ENCODE assay signal across 23 cellular contexts in the genomic region with DNA sequence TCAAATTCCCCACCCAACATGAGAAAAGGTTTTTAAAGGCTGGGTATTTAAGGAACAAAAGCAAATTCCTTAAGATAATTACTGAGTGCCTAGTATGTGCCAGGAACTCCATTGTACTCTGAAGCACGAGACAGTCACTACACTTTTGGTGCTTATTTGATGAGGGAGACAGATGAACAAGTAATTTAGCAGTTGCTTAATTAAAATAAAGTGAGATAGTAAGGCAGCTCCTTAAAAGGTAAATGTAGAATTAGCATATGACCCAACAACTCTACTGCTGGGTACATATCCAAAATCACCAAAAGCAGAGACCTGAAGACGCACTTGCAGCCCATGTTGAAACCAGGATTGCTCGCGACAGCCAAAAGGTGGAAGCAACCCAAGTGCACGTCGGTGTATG. TPM values are rescaled to one million over a fixed set of nuclear protein-coding genes. Genes with fewer than 3 reads are reported as not detected.
DNase-seq lines count a peak whose midpoint lies in the region; ATAC-seq and TF ChIP-seq lines count a peak whose summit lies in the region.
"Had no signal": no experiment of that assay in that cellular context is flagged by ENCODE, and none has a peak within 500 bp of the region (broad histone marks: within the 10 kb centered on the region; RNA-seq: fewer than 3 reads in every experiment).

No MANE protein-coding gene starts in this region.

- H3K9me3 ChIP-seq in neutrophil (no peaks in the 10 kb centered on the region), gastroesophageal sphincter (no peaks in the 10 kb centered on the region), upper lobe of left lung (no peaks in the 10 kb centered on the region)

- H3K4me3 ChIP-seq in neutrophil (ENCODE audit: low read depth in 1 of 2, low read length in 1 of 2), result no peak overlapping the region
- no peak overlapping the region for H3K4me3 ChIP-seq in gastroesophageal sphincter
- H3K4me3 ChIP-seq in upper lobe of left lung, result no peak overlapping the region

- ATAC-seq in gastroesophageal sphincter (no peak), upper lobe of left lung (ENCODE audit: low FRiP score in 2 of 2) (no peak)
- ATAC-seq: HCT116 had no signal

- peaks cover 41% of the 10 kb centered on the region for H3K36me3 ChIP-seq in neutrophil
- H3K36me3 ChIP-seq in gastroesophageal sphincter, result peaks cover 0 to 100% of the 10 kb centered on the region in 2 donors
- H3K36me3 ChIP-seq in upper lobe of left lung, result peaks cover 13 to 96% (median 75%) of the 10 kb centered on the region in 4 donors

- TF ChIP-seq CTCF in neutrophil (IDR thresholded peaks at IDR 0.05) (no peak), gastroesophageal sphincter (IDR thresholded peaks at IDR 0.05) (no peak), upper lobe of left lung (IDR thresholded peaks at IDR 0.05) (no peak)

- H3K9me3 Mint-ChIP-seq in activated T-helper 1 cell treated with anti-CD3 and anti-CD28 coated beads, Interleukin-12 subunit alpha, Interleukin-12 subunit beta, Interleukin-2, Interleukin-4 antibody, amounts not matched to agents 30 ng/mL and 10 ng/mL and 1 ng/mL, durations not matched to agents 14 hours and 24 hours and 36 hours, result no peaks in the 10 kb centered on the region
- H3K9me3 Mint-ChIP-seq: CD4-positive, alpha-beta memory T cell; HFFc6 had no signal

- H3K4me1 Mint-ChIP-seq in activated T-helper 1 cell treated with anti-CD3 and anti-CD28 coated beads, Interleukin-12 subunit alpha, Interleukin-12 subunit beta, Interleukin-2, Interleukin-4 antibody, amounts not matched to agents 30 ng/mL and 10 ng/mL and 1 ng/mL, durations not matched to agents 14 hours and 24 hours and 36 hours (ENCODE audit: low read depth), result peaks cover 25% of the 10 kb centered on the region
- H3K4me1 Mint-ChIP-seq: B cell had no signal

- H3K27me3 ChIP-seq in neutrophil (no peaks in the 10 kb centered on the region), gastroesophageal sphincter (no peaks in the 10 kb centered on the region), upper lobe of left lung (no peaks in the 10 kb centered on the region)

- H3K27ac ChIP-seq in neutrophil (peak overlapping the region; percentile 80), gastroesophageal sphincter (no peak overlapping the region), upper lobe of left lung (no peak overlapping the region)
- H3K27ac ChIP-seq: 22Rv1 had no signal

- peak overlapping the region; percentile 62 for H3K27ac Mint-ChIP-seq in activated T-helper 1 cell treated with anti-CD3 and anti-CD28 coated beads, Interleukin-12 subunit alpha, Interleukin-12 subunit beta, Interleukin-2, Interleukin-4 antibody, amounts not matched to agents 30 ng/mL and 10 ng/mL and 1 ng/mL, durations not matched to agents 14 hours and 24 hours and 36 hours
- H3K27ac Mint-ChIP-seq: B cell, HFFc6 had no signal

- intact Hi-C loops in activated T-helper 1 cell treated with anti-CD3 and anti-CD28 coated beads, Interleukin-12 subunit alpha, Interleukin-12 subunit beta, Interleukin-2, Interleukin-4 antibody, amounts not matched to agents 30 ng/mL and 10 ng/mL and 1 ng/mL, durations not matched to agents 14 hours and 24 hours and 36 hours (cut with micrococcal nuclease), result no loop called here

- TF ChIP-seq EP300 in gastroesophageal sphincter (IDR thresholded peaks at IDR 0.05) (no peak), upper lobe of left lung (IDR thresholded peaks at IDR 0.05) (no peak)

- peaks cover 68% of the 10 kb centered on the region for H3K36me3 Mint-ChIP-seq in activated T-helper 1 cell treated with anti-CD3 and anti-CD28 coated beads, Interleukin-12 subunit alpha, Interleukin-12 subunit beta, Interleukin-2, Interleukin-4 antibody, amounts not matched to agents 30 ng/mL and 10 ng/mL and 1 ng/mL, durations not matched to agents 14 hours and 24 hours and 36 hours (ENCODE audit: low read depth)

- peak; percentile 14 for DNase-seq in activated effector memory CD4-positive, alpha-beta T cell treated with anti-CD3 and anti-CD28 coated beads, Interleukin-2, amount 50 U/mL, for 16 hours
- no peak for DNase-seq in activated effector memory CD4-positive, alpha-beta T cell treated with Interleukin-2 at 50 U/mL for 16 hours
- no peak for DNase-seq in activated T-helper 1 cell treated with anti-CD3 and anti-CD28 coated beads, Interleukin-12 subunit alpha, Interleukin-12 subunit beta, Interleukin-2, Interleukin-4 antibody, amounts not matched to agents 30 ng/mL and 10 ng/mL and 1 ng/mL, durations not matched to agents 14 hours and 24 hours and 36 hours (ENCODE audit: low spot score)
- no peak for DNase-seq in upper lobe of left lung
- no peak for DNase-seq in NCI-H2171 (lab: John Stamatoyannopoulos, UW)
- no peak for DNase-seq in GM19240 (ENCODE audit: insufficient read length, low spot score)
- DNase-seq: C1 segment of cervical spinal cord; Calu3; CD4-positive, alpha-beta memory T cell; COR-L47; DMS53; DMS79 treated with DMSO at 0.1 percent for 48 hours; GF-D8; H7; HFFc6 had no signal

- H3K27me3 Mint-ChIP-seq in activated T-helper 1 cell treated with anti-CD3 and anti-CD28 coated beads, Interleukin-12 subunit alpha, Interleukin-12 subunit beta, Interleukin-2, Interleukin-4 antibody, amounts not matched to agents 30 ng/mL and 10 ng/mL and 1 ng/mL, durations not matched to agents 14 hours and 24 hours and 36 hours (ENCODE audit: insufficient read depth), result no peaks in the 10 kb centered on the region
- H3K27me3 Mint-ChIP-seq: B cell; CD4-positive, alpha-beta memory T cell had no signal

- H3K4me1 ChIP-seq in neutrophil (ENCODE audit: control insufficient read depth in 1 of 2, insufficient read depth in 1 of 2, low read depth in 1 of 2, low read length in 1 of 2) (peaks cover 52 to 53% of the 10 kb centered on the region in 2 experiments), gastroesophageal sphincter (no peaks in the 10 kb centered on the region), upper lobe of left lung (no peaks in the 10 kb centered on the region)

- 91 to 97% methylated on average over 4 to 6 of the region's 6 CpGs for WGBS in gastroesophageal sphincter (ENCODE audit: low coverage in 1 of 2), 2 donors
- WGBS in upper lobe of left lung, 2 donors, result 85 to 87% methylated on average over 6 of the region's 6 CpGs

- no peak overlapping the region for H3K4me3 Mint-ChIP-seq in activated T-helper 1 cell treated with anti-CD3 and anti-CD28 coated beads, Interleukin-12 subunit alpha, Interleukin-12 subunit beta, Interleukin-2, Interleukin-4 antibody, amounts not matched to agents 30 ng/mL and 10 ng/mL and 1 ng/mL, durations not matched to agents 14 hours and 24 hours and 36 hours
- H3K4me3 Mint-ChIP-seq: B cell; CD4-positive, alpha-beta memory T cell; HFFc6 had no signal

- no peak for TF ChIP-seq POLR2A in gastroesophageal sphincter (IDR thresholded peaks at IDR 0.05)
- no peak for TF ChIP-seq POLR2A in upper lobe of left lung (IDR thresholded peaks at IDR 0.05)

RNA-seq across cellular contexts. Expression of a gene that starts 21.3 kb away (rescaled TPM):
- 168 and 170 TPM in 2 replicates for total RNA-seq in activated T-helper 1 cell treated with anti-CD3 and anti-CD28 coated beads, Interleukin-12 subunit alpha, Interleukin-12 subunit beta, Interleukin-2, Interleukin-4 antibody, amounts not matched to agents 30 ng/mL and 10 ng/mL and 1 ng/mL, durations not matched to agents 14 hours and 24 hours and 36 hours
- total RNA-seq in gastroesophageal sphincter, result 10 to 100 TPM in 3 of 4 donors, 1 to 10 TPM in 1; 7.2 to 63.8 (median 23.3) TPM
- 100 to 1,000 TPM in 1 of 6 donors, 10 to 100 TPM in 5; 16.6 to 228 (median 26.2) TPM for total RNA-seq in upper lobe of left lung

RNA-seq across cellular contexts. Expression of a gene that starts 21.6 kb away (rescaled TPM):
- total RNA-seq in activated T-helper 1 cell treated with anti-CD3 and anti-CD28 coated beads, Interleukin-12 subunit alpha, Interleukin-12 subunit beta, Interleukin-2, Interleukin-4 antibody, amounts not matched to agents 30 ng/mL and 10 ng/mL and 1 ng/mL, durations not matched to agents 14 hours and 24 hours and 36 hours, result 21.5 and 23.3 TPM in 2 replicates
- total RNA-seq in gastroesophageal sphincter (10 to 100 TPM; 31.9 to 68.8 (median 55.4) TPM), upper lobe of left lung (10 to 100 TPM; 16.8 to 41.7 (median 20.9) TPM)

RNA-seq across cellular contexts. Expression of a gene that starts 44.8 kb away (rescaled TPM):
- 107 and 111 TPM in 2 replicates for total RNA-seq in activated T-helper 1 cell treated with anti-CD3 and anti-CD28 coated beads, Interleukin-12 subunit alpha, Interleukin-12 subunit beta, Interleukin-2, Interleukin-4 antibody, amounts not matched to agents 30 ng/mL and 10 ng/mL and 1 ng/mL, durations not matched to agents 14 hours and 24 hours and 36 hours
- total RNA-seq in gastroesophageal sphincter (10 to 100 TPM; 23.8 to 29.6 (median 26.1) TPM), upper lobe of left lung (10 to 100 TPM; 16.8 to 38.6 (median 23.3) TPM)

RNA-seq across cellular contexts. Expression of a gene that starts 47.2 kb away (rescaled TPM):
- total RNA-seq in activated T-helper 1 cell treated with anti-CD3 and anti-CD28 coated beads, Interleukin-12 subunit alpha, Interleukin-12 subunit beta, Interleukin-2, Interleukin-4 antibody, amounts not matched to agents 30 ng/mL and 10 ng/mL and 1 ng/mL, durations not matched to agents 14 hours and 24 hours and 36 hours, result not detected in 2 replicates
- 1 to 10 TPM in 3 of 4 donors, under 1 TPM in 1; 0.47 to 3.9 (median 3.3) TPM for total RNA-seq in gastroesophageal sphincter
- 1 to 10 TPM in 2 of 6 donors, under 1 TPM in 2, not detected in 2; 0.27 to 4.4 (median 1.00) TPM for total RNA-seq in upper lobe of left lung
- total RNA-seq: B cell; Calu3; CD4-positive, alpha-beta memory T cell; Daoy; HFFc6 had no signal

RNA-seq across cellular contexts. Expression of a gene that starts 55.4 kb away (rescaled TPM):
- not detected in 2 replicates for total RNA-seq in activated T-helper 1 cell treated with anti-CD3 and anti-CD28 coated beads, Interleukin-12 subunit alpha, Interleukin-12 subunit beta, Interleukin-2, Interleukin-4 antibody, amounts not matched to agents 30 ng/mL and 10 ng/mL and 1 ng/mL, durations not matched to agents 14 hours and 24 hours and 36 hours
- total RNA-seq in gastroesophageal sphincter (not detected), upper lobe of left lung (1 to 10 TPM in 1 of 6 donors, under 1 TPM in 1, not detected in 4; 0.92 to 3.7 TPM)
- total RNA-seq: B cell; Calu3; CD4-positive, alpha-beta memory T cell; Daoy; G401; H1; H7 had no signal
